18 cellular contexts compared by ENCODE assay signal in the genomic region with DNA sequence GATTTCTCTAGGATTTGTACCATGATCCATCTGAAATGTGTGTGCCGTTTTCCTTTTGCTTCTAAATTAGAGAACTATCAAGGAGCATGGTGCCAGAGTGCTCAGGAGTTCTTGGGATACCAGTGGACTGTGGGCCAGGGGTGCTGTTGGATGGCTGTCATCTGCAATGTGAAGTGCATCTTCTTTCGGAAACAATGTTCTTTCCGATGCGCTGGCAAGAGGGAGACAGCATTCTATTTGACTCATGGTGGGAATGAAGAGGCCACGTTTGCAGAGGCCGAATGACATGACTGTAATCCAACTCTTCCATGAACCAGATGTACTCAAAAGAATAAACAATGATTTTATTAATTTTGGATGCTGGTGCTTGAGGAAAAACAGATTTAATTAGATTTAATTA. TPM values are rescaled to one million over a fixed set of nuclear protein-coding genes. Genes with fewer than 3 reads are reported as not detected.
DNase-seq lines count a peak whose midpoint lies in the region; ATAC-seq and TF ChIP-seq lines count a peak whose summit lies in the region.
"Had no signal": no experiment of that assay in that cellular context is flagged by ENCODE, and none has a peak within 500 bp of the region (broad histone marks: within the 10 kb centered on the region; RNA-seq: fewer than 3 reads in every experiment).

No MANE protein-coding gene starts in this region.

- TF ChIP-seq CTCF in AG10803 (conservative IDR thresholded peaks at IDR 0.05; ENCODE audit: low read length) (no peak), brain (conservative IDR thresholded peaks at IDR 0.05) (no peak), nephron (IDR thresholded peaks at IDR 0.05; ENCODE audit: unreplicated experiment in 3 of 3) (no peak), OCI-LY7 (conservative IDR thresholded peaks at IDR 0.05; ENCODE audit: low read length) (no peak), adrenal gland (IDR thresholded peaks at IDR 0.05) (no peak)
- no peak for TF ChIP-seq CTCF in CD8-positive, alpha-beta T cell (IDR thresholded peaks at IDR 0.05)

- H3K4me2 ChIP-seq in OCI-LY7 (ENCODE audit: low read length): no peak overlapping the region

- no peak overlapping the region for H3K27ac ChIP-seq in OCI-LY7 (ENCODE audit: low read depth, low read length, poor library complexity, severe bottlenecking)
- no peak overlapping the region for H3K27ac ChIP-seq in CD8-positive, alpha-beta T cell (ENCODE audit: low read depth, low read length)
- H3K27ac ChIP-seq in adrenal gland: no peak overlapping the region
- H3K27ac ChIP-seq: RWPE1 had no signal

- 81 to 87% (median 84%) methylated on average over 6 of the region's 6 CpGs for WGBS in adrenal gland, 4 donors

- no TSS peak for BruUV-seq in OCI-LY7 (replicated peaks; lab: Mats Ljungman, UMichigan)

- H3K27ac Mint-ChIP-seq in brain: peak overlapping the region in 3 of 5 experiments; percentile 68 to 81 (median 72)
- peak overlapping the region in 2 of 3 experiments; percentile 76 to 88 for H3K27ac Mint-ChIP-seq in nephron
- H3K27ac Mint-ChIP-seq in CD8-positive, alpha-beta T cell: no peak overlapping the region

- H4K20me1 ChIP-seq in OCI-LY7 (ENCODE audit: insufficient read depth, low read length): no peaks in the 10 kb centered on the region

- ATAC-seq in Right ventricle myocardium superior (ENCODE audit: poor library complexity): peak; percentile 69
- ATAC-seq in CD8-positive, alpha-beta T cell: no peak
- ATAC-seq: PC-3 had no signal

- no peaks in the 10 kb centered on the region for H3K9me3 Mint-ChIP-seq in brain
- no peaks in the 10 kb centered on the region for H3K9me3 Mint-ChIP-seq in nephron
- H3K9me3 Mint-ChIP-seq in CD8-positive, alpha-beta T cell: peaks cover 6% of the 10 kb centered on the region

- H3K9me3 ChIP-seq in OCI-LY7 (ENCODE audit: low read length): no peaks in the 10 kb centered on the region
- no peaks in the 10 kb centered on the region for H3K9me3 ChIP-seq in CD8-positive, alpha-beta T cell (ENCODE audit: low read length)
- H3K9me3 ChIP-seq in adrenal gland (replicated peaks in 1 of 3): no peaks in the 10 kb centered on the region

- CTCF ChIA-PET in OCI-LY7 (lab: Charles Lee; ENCODE audit: unreplicated experiment): no interaction called here
- CTCF ChIA-PET in CD8-positive, alpha-beta T cell (lab: Charles Lee): no interaction called here

- intact Hi-C loops in Right ventricle myocardium superior (cut with DNase I): no loop called here
- intact Hi-C loops in OCI-LY7 (cut with micrococcal nuclease; ENCODE audit: unreplicated experiment): no loop called here
- intact Hi-C loops in CD8-positive, alpha-beta T cell (cut with DNase I, micrococcal nuclease): no loop called here
- intact Hi-C loops in adrenal gland (cut with DNase I): no loop called here

- H3K9me2 ChIP-seq in OCI-LY7 (ENCODE audit: insufficient read depth, low read length): no peaks in the 10 kb centered on the region

- H2AFZ ChIP-seq in OCI-LY7 (ENCODE audit: low read length): no peak overlapping the region

- no peaks in the 10 kb centered on the region for H3K27me3 Mint-ChIP-seq in brain
- H3K27me3 Mint-ChIP-seq in nephron (ENCODE audit: low read depth): peaks cover 4% of the 10 kb centered on the region
- H3K27me3 Mint-ChIP-seq in CD8-positive, alpha-beta T cell (ENCODE audit: low read depth): peaks cover 3% of the 10 kb centered on the region

- no peaks in the 10 kb centered on the region for H3K27me3 ChIP-seq in CD8-positive, alpha-beta T cell (ENCODE audit: insufficient read depth, low read length)
- no peaks in the 10 kb centered on the region for H3K27me3 ChIP-seq in adrenal gland

- no peaks in the 10 kb centered on the region for H3K4me1 ChIP-seq in OCI-LY7 (ENCODE audit: insufficient read depth, low read length, poor library complexity, severe bottlenecking)
- H3K4me1 ChIP-seq in CD8-positive, alpha-beta T cell (ENCODE audit: insufficient read depth, low read length): no peaks in the 10 kb centered on the region
- H3K4me1 ChIP-seq in adrenal gland (replicated peaks in 1 of 2): no peaks in the 10 kb centered on the region

- H3K36me3 ChIP-seq in OCI-LY7 (ENCODE audit: insufficient read depth, low read length) (no peaks in the 10 kb centered on the region), adrenal gland (replicated peaks in 1 of 2) (no peaks in the 10 kb centered on the region)
- H3K36me3 ChIP-seq in CD8-positive, alpha-beta T cell (ENCODE audit: insufficient read depth, low read length): no peaks in the 10 kb centered on the region

- H3K79me2 ChIP-seq in OCI-LY7 (ENCODE audit: insufficient read depth, low read depth, low read length): no peaks in the 10 kb centered on the region

- POLR2A ChIA-PET in OCI-LY7 (lab: Charles Lee): no interaction called here
- POLR2A ChIA-PET in CD8-positive, alpha-beta T cell (lab: Charles Lee): no interaction called here

- H3K4me3 Mint-ChIP-seq in brain (no peak overlapping the region), nephron (no peak overlapping the region)
- no peak overlapping the region for H3K4me3 Mint-ChIP-seq in CD8-positive, alpha-beta T cell

- H3K4me1 Mint-ChIP-seq in brain (peaks cover 69% of the 10 kb centered on the region), nephron (peaks cover 50% of the 10 kb centered on the region)
- no peaks in the 10 kb centered on the region for H3K4me1 Mint-ChIP-seq in CD8-positive, alpha-beta T cell (ENCODE audit: low read depth)

- H3K4me3 ChIP-seq in AG10803 (ENCODE audit: low read length) (no peak overlapping the region), OCI-LY7 (ENCODE audit: low read depth, low read length, poor library complexity, severe bottlenecking) (no peak overlapping the region), adrenal gland (no peak overlapping the region)
- no peak overlapping the region for H3K4me3 ChIP-seq in CD8-positive, alpha-beta T cell (ENCODE audit: low read depth, low read length)

- TF ChIP-seq POLR2A in adrenal gland (IDR thresholded peaks at IDR 0.05): no peak

- DNase-seq in AG10803 (ENCODE audit: low read depth): peak; percentile 63
- DNase-seq in Right ventricle myocardium superior: peak; percentile 30
- DNase-seq in OCI-LY7 (ENCODE audit: low spot score): no peak
- DNase-seq in CD8-positive, alpha-beta T cell: no peak
- no peak for DNase-seq in adrenal gland
- DNase-seq in ACHN: no peak
- DNase-seq: GOT3, KBM-7, NCI-H1417 treated with DMSO at 0.1 percent for 48 hours, NCI-H1930, NCI-H2171, NCI-H446 treated with DMSO at 0.1 percent for 48 hours, NCI-H774, PC-3 had no signal

- H3K36me3 Mint-ChIP-seq in brain: no peaks in the 10 kb centered on the region
- H3K36me3 Mint-ChIP-seq in nephron (ENCODE audit: low read depth): no peaks in the 10 kb centered on the region
- no peaks in the 10 kb centered on the region for H3K36me3 Mint-ChIP-seq in CD8-positive, alpha-beta T cell

- in situ Hi-C loops in ACHN (cut with HindIII; ENCODE audit: low pct_ligation_motif_present, low pct_unique_long_range_greater_than_20kb, low sequenced_read_pairs): no loop called here

RNA-seq across cellular contexts. Expression of gene SORCS2, which starts 45.5 kb away (rescaled TPM):
- 18.8 TPM for polyA plus RNA-seq in brain (ENCODE audit: insufficient read depth, low read depth, low replicate concordance)
- total RNA-seq in Right ventricle myocardium superior: 1.2 TPM
- 0.03 TPM in 1 of 2 replicates, not detected in the other for total RNA-seq in OCI-LY7 (2014; rRNA removed; shearing (Covaris generic))
- total RNA-seq in OCI-LY7 (2022): not detected in 2 replicates
- not detected for total RNA-seq in CD8-positive, alpha-beta T cell
- total RNA-seq in adrenal gland: 10 to 100 TPM in 1 of 8 donors, 1 to 10 TPM in 7; 1.1 to 15.5 (median 1.9) TPM
- polyA plus RNA-seq in adrenal gland: 1 to 10 TPM in 2 of 3 donors, under 1 TPM in 1; 0.67 to 1.3 (median 1.3) TPM
- total RNA-seq: SK-MEL-5 had no signal

Comparison
In these comparisons a context has a peak if more than half of its experiments do, and no peak if none do; other contexts are left out.
1. DNase-seq: peak in AG10803 (single experiment) and Right ventricle myocardium superior (single experiment); none in OCI-LY7 (single experiment), CD8-positive, alpha-beta T cell (0 of 7), adrenal gland (0 of 7) and ACHN (single experiment).